ENCODE assay signal across 26 cellular contexts in the genomic region with DNA sequence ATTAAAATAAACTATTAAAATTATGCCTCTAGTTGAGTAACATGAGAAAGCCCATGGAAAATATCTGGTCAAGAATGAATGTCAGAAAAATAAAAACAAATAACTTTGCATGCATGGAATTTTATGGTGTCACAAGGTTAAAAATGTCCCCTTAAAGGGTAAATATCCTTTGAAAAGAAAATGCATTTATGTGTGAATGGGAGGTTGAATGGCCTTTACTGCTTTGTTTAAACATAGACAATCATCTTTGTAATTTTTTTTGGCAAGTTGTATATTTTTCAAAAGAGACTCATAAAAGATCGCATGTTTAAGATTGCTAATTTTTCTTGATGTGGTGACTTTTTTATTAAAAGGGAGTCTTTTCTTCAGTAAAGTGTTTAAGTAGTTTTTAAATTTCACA.
"Had no signal": no experiment of that assay in that cellular context is flagged by ENCODE, and none has a peak within 500 bp of the region (broad histone marks: within the 10 kb centered on the region; RNA-seq: fewer than 3 reads in every experiment).

No MANE protein-coding gene starts in this region.

- H3K27me3 ChIP-seq: neural progenitor cell, ovary, right atrium auricular region, right lobe of liver, tibial nerve, uterus had no signal

- H3K4me1 ChIP-seq: right atrium auricular region, uterus had no signal

- DNase-seq: hypothalamus; immature natural killer cell; kidney; left colon; left ventricle myocardium inferior; mesendoderm; naive B cell; natural killer cell; nephron progenitor cell; ovary; right lobe of liver; stimulated activated CD4-positive, alpha-beta T cell treated with anti-CD3 and anti-CD28 coated beads, Interleukin-1b, Interleukin-23, amount 100 ng/mL, for 48 hours; stimulated activated CD4-positive, alpha-beta T cell treated with anti-CD3 and anti-CD28 coated beads, Interleukin-2, amount 100 ng/mL, for 48 hours; stimulated activated CD4-positive, alpha-beta T cell treated with anti-CD3 and anti-CD28 coated beads, Interleukin-4, amount 100 ng/mL, for 4 hours; stimulated activated CD8-positive, alpha-beta memory T cell treated with anti-CD3 and anti-CD28 coated beads, Interleukin-4, amount 100 ng/mL, for 48 hours; stimulated activated naive CD4-positive, alpha-beta T cell treated with Interleukin-2 at 50 U/mL for 16 hours; stimulated activated naive CD8-positive, alpha-beta T cell treated with anti-CD3 and anti-CD28 coated beads, Interleukin-15, amount 100 ng/mL, for 72 hours; substantia nigra; uterus had no signal

- ATAC-seq: left colon; natural killer cell; right lobe of liver; stimulated activated memory B cell treated with anti-CD40 and anti-IgM and Interleukin-4, amounts not matched to agents 10 μg/mL and 1 μg/mL and 100 μg/mL, for 72 hours; stimulated activated naive CD8-positive, alpha-beta T cell treated with anti-CD3 and anti-CD28 coated beads, Interleukin-15, amount 100 ng/mL, for 72 hours had no signal

- H3K4me3 ChIP-seq: left ventricle myocardium inferior, lung, neural progenitor cell, ovary, right atrium auricular region, right lobe of liver, smooth muscle cell, tibial nerve, uterus had no signal

- H3K27ac ChIP-seq: left ventricle myocardium inferior, neural progenitor cell, neutrophil, ovary, right atrium auricular region, right lobe of liver had no signal

- H3K9me3 ChIP-seq: left ventricle myocardium inferior, neutrophil, ovary, right atrium auricular region, right lobe of liver, tibial nerve, uterus had no signal

- H3K36me3 ChIP-seq: left ventricle myocardium inferior, neural progenitor cell, neutrophil, ovary, right atrium auricular region, right lobe of liver, tibial nerve, uterus had no signal
